In genomic region chr7:78770422-78771410, GRCh38 we compare ENCODE assay signal across 1 cellular context.
TF ChIP-seq lines count a peak whose summit lies in the region.

No MANE protein-coding gene starts in this region.

TF ChIP-seq in HEK293, 187 proteins besides CTCF, POLR2A, EP300 and RAD21 (continued from another document):
- TF ChIP-seq ZBTB10 (tag by site-specific recombination; IDR thresholded peaks at IDR 0.05) (no peak), ZNF354C (tag by site-specific recombination; IDR thresholded peaks at IDR 0.05; ENCODE audit: borderline replicate concordance, low read depth) (no peak), ZNF398 (tag by site-specific recombination; IDR thresholded peaks at IDR 0.05) (peak; percentile 94), TRIM28 (IDR thresholded peaks at IDR 0.05; ENCODE audit: borderline replicate concordance, low read length) (peak; percentile 54; the same call in 1 of the 2 replicates), ZNF692 (tag by site-specific recombination; IDR thresholded peaks at IDR 0.05) (no peak), KLF8 (tag by site-specific recombination; IDR thresholded peaks at IDR 0.05) (no peak), ZFP41 (tag by site-specific recombination; IDR thresholded peaks at IDR 0.05; ENCODE audit: borderline replicate concordance) (no peak), ZSCAN23 (tag by site-specific recombination; IDR thresholded peaks at IDR 0.05) (no peak), SCRT2 (tag by site-specific recombination; IDR thresholded peaks at IDR 0.05) (no peak), ZBTB49 (tag by site-specific recombination; IDR thresholded peaks at IDR 0.05; ENCODE audit: low read depth) (no peak), ZNF514 (tag by site-specific recombination; IDR thresholded peaks at IDR 0.05) (no peak), ZNF585B (tag by site-specific recombination; IDR thresholded peaks at IDR 0.05) (no peak), KLF16 (tag by site-specific recombination; IDR thresholded peaks at IDR 0.05) (no peak), ZBTB20 (tag by site-specific recombination; IDR thresholded peaks at IDR 0.05) (peak; percentile 68), ZNF777 (tag by site-specific recombination; IDR thresholded peaks at IDR 0.05; ENCODE audit: borderline replicate concordance) (no peak), ZNF366 (tag by site-specific recombination; conservative IDR thresholded peaks at IDR 0.05) (peak; percentile 60; the same call in 1 of the 2 replicates)
TF ChIP-seq in HEK293: peak in this region for 7.
